ENCODE assay signal across 19 cellular contexts in genomic region chr10:52696232-52696631, GRCh38.
DNase-seq lines count a peak whose midpoint lies in the region; ATAC-seq, FAIRE-seq and TF ChIP-seq lines count a peak whose summit lies in the region.
"Had no signal": no experiment of that assay in that cellular context is flagged by ENCODE, and none has a peak within 500 bp of the region (broad histone marks: within the 10 kb centered on the region; RNA-seq: fewer than 3 reads in every experiment).

No MANE protein-coding gene starts in this region.

- CTCF ChIA-PET in A549 (lab: Yijun Ruan, JAX): interaction anchor here (1.6 kb wide), 1 partner anchor 51 kb away, joined by 5 read pairs; no protein-coding TSS in a partner anchor

- H3K27ac ChIP-seq in A549 (no peak overlapping the region), kidney (ENCODE audit: low read depth in 2 of 2, low read length in 2 of 2) (no peak overlapping the region)
- H3K27ac ChIP-seq: BLaER1, C4-2B had no signal

- H3K4me1 ChIP-seq in A549 (no peaks in the 10 kb centered on the region), kidney (ENCODE audit: control insufficient read depth in 1 of 2, insufficient read depth in 1 of 2, low read depth in 1 of 2, low read length in 2 of 2) (no peaks in the 10 kb centered on the region)
- H3K4me1 ChIP-seq: BLaER1, Caco-2, HAP-1 had no signal

- no peak for ATAC-seq in A549
- ATAC-seq in HG03196 (IDR thresholded peaks at IDR 0.05; ENCODE audit: unreplicated experiment): no peak
- ATAC-seq: CD8-positive, alpha-beta T cell had no signal

- no peak overlapping the region for H3K4me2 ChIP-seq in A549
- H3K4me2 ChIP-seq: BLaER1 had no signal

- no peak overlapping the region for H3K9ac ChIP-seq in kidney (ENCODE audit: low read length in 2 of 2)
- H3K9ac ChIP-seq: BLaER1 had no signal

- intact Hi-C loops in kidney (cut with DNase I): no loop called here

- FAIRE-seq in A549 (lab: Jason Lieb, UNC) (no peak), TTC549 (lab: Jason Lieb, UNC) (peak; percentile 22), kidney (lab: Jason Lieb, UNC) (peak; percentile 53)
- FAIRE-seq: GM12892, GM19239, H54 had no signal

- TF ChIP-seq CTCF in A549 (IDR thresholded peaks at IDR 0.05): no peak
- TF ChIP-seq CTCF in kidney (IDR thresholded peaks at IDR 0.05; ENCODE audit: borderline replicate concordance, extremely low read depth, insufficient read depth): no peak

- no peak for TF ChIP-seq POLR2A in A549 (IDR thresholded peaks at IDR 0.05; ENCODE audit: low read length)

- TF ChIP-seq EP300 in A549 (IDR thresholded peaks at IDR 0.05): no peak

- no peak for DNase-seq in A549 (ENCODE audit: low read depth in 1 of 2, low spot score in 1 of 2)
- DNase-seq in kidney: no peak
- no peak for DNase-seq in OCI-M2 (lab: John Stamatoyannopoulos, UW; ENCODE audit: unreplicated experiment)
- no peak for DNase-seq in T1000 (lab: John Stamatoyannopoulos, UW)
- DNase-seq: 8988T; Caco-2; CD4-positive, CD25-positive, alpha-beta regulatory T cell; CD8-positive, alpha-beta T cell; DMS153; DND-41; GOT3 had no signal

- H3K36me3 ChIP-seq in kidney (ENCODE audit: control insufficient read depth in 1 of 2, insufficient read depth in 2 of 2, low read length in 2 of 2): no peaks in the 10 kb centered on the region
- H3K36me3 ChIP-seq: BLaER1, HAP-1 had no signal

- no peak for TF ChIP-seq RAD21 in A549 (conservative IDR thresholded peaks at IDR 0.05 in 1 of 2, IDR thresholded peaks at IDR 0.05 in 1 of 2)

- no peak overlapping the region for H3K4me3 ChIP-seq in A549
- no peak overlapping the region for H3K4me3 ChIP-seq in kidney (ENCODE audit: low read length in 2 of 2)
- H3K4me3 ChIP-seq: BLaER1, HAP-1 had no signal

- WGBS in A549 (ENCODE audit: missing lambda C conversion rate): 72% methylated on average over 6 of the region's 6 CpGs

- POLR2A ChIA-PET in A549 (lab: Yijun Ruan, JAX): no interaction called here

- H3K9me3 ChIP-seq in A549 (no peaks in the 10 kb centered on the region), kidney (ENCODE audit: control insufficient read depth in 1 of 2, low read length in 2 of 2) (no peaks in the 10 kb centered on the region)
- H3K9me3 ChIP-seq: HAP-1 had no signal

TF ChIP-seq in A549, 52 proteins besides CTCF, POLR2A, EP300 and RAD21:
- TF ChIP-seq ZC3H11A (IDR thresholded peaks at IDR 0.05) (peak; percentile 20; the same call in 1 of the 2 replicates), REST (IDR thresholded peaks at IDR 0.05) (no peak)
